8 cellular contexts compared by ENCODE assay signal in the genomic region with DNA sequence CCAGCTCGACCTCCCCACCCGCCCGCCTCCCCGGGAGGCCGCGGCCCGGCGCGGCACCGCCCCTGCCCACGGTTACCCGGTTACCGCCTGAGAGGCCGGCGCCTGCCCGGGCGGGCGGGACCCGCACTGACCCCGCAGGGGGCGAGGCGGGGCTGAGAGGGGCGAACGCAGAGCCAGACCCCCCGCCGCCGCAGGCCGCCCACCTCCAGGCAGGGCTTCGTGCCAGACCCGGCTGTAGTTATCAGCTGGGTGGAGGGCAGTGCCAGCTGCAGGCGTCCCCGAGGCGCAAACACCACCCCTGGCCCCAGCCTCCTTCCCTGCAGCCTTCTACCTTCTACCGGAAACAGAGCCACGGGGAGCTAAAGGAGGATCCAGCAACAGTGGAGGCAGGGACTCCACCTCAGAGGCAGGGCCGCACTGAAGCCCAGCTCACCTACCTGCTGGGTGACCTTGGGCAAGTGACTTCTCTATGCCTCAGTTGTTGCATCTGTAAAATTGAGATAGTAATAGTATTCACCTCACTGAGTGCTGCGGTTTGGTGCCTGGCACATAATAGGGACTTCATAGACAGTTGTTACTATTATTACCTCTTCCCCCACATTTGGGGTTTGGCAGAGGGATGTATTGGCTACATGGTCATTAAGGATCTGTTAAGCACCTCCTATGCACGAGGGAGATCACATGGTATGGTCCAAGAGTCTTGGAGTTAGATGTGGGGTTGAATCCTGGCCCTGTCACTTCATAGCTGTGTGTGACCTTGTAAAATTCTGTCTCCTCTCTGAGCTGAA.
DNase-seq lines count a peak whose midpoint lies in the region; ATAC-seq and TF ChIP-seq lines count a peak whose summit lies in the region.

No MANE protein-coding gene starts in this region.

- ATAC-seq in GM19438 (IDR thresholded peaks at IDR 0.05; ENCODE audit: low read depth, unreplicated experiment) (peak; percentile 54), T-cell (replicated peaks in 1 of 4) (peak in 3 of 4 experiments; percentile 36 to 64 (median 63)), gastroesophageal sphincter (peak; percentile 40)

- H3K4me3 ChIP-seq in BE2C (ENCODE audit: low read depth, low read length): peak overlapping the region; percentile 45
- H3K4me3 ChIP-seq in HUES6 (ENCODE audit: low read depth, low read length): peak overlapping the region; percentile 67
- peak overlapping the region; percentile 78 to 79 for H3K4me3 ChIP-seq in gastroesophageal sphincter
- peak overlapping the region; percentile 51 to 56 for H3K4me3 ChIP-seq in prostate gland

- no peak overlapping the region for H3K9ac ChIP-seq in HUES6 (ENCODE audit: low read length)

- H3K27me3 Mint-ChIP-seq in T-cell: peaks cover 7 to 9% of the 10 kb centered on the region in 2 donors

- H3K9me3 Mint-ChIP-seq in T-cell: no peaks in the 10 kb centered on the region

- TF ChIP-seq EP300 in gastroesophageal sphincter (IDR thresholded peaks at IDR 0.05): no peak

- H3K4me1 ChIP-seq in BE2C (peaks cover 10% of the 10 kb centered on the region), HUES6 (ENCODE audit: control insufficient read depth, insufficient read depth, low read length) (peaks cover 31% of the 10 kb centered on the region), gastroesophageal sphincter (peaks cover 0 to 58% (median 13%) of the 10 kb centered on the region in 3 donors), prostate gland (replicated peaks) (peaks cover 11% of the 10 kb centered on the region)

- no peak for TF ChIP-seq CTCF in BE2C (IDR thresholded peaks at IDR 0.05; ENCODE audit: low read depth, low read length)
- TF ChIP-seq CTCF in gastroesophageal sphincter (IDR thresholded peaks at IDR 0.05): peak in 1 of 4 experiments; percentile 6
- TF ChIP-seq CTCF in prostate gland (IDR thresholded peaks at IDR 0.05): peak in 2 of 4 experiments; percentile 10 to 15

- intact Hi-C loops in prostate gland (cut with DNase I): no loop called here

- H3K27ac Mint-ChIP-seq in T-cell: no peak overlapping the region

- CTCF ChIA-PET in T-cell (lab: Charles Lee): interaction anchor here in 1 of 2 donors (0.9 kb wide), 1 partner anchor 407 kb away, joined by 3 read pairs; no protein-coding TSS in a partner anchor

- POLR2A ChIA-PET in T-cell (lab: Charles Lee): no interaction called here

- peak overlapping the region; percentile 60 to 75 (median 74) for H3K4me3 Mint-ChIP-seq in T-cell

- no peaks in the 10 kb centered on the region for H3K9me3 ChIP-seq in BE2C
- no peaks in the 10 kb centered on the region for H3K9me3 ChIP-seq in HUES6 (ENCODE audit: control insufficient read depth, insufficient read depth, low read depth, low read length)
- no peaks in the 10 kb centered on the region for H3K9me3 ChIP-seq in gastroesophageal sphincter
- H3K9me3 ChIP-seq in prostate gland: no peaks in the 10 kb centered on the region

- H3K27ac ChIP-seq in HUES6 (ENCODE audit: low read depth, low read length): no peak overlapping the region
- H3K27ac ChIP-seq in gastroesophageal sphincter: peak overlapping the region; percentile 80 to 93 (median 92)
- H3K27ac ChIP-seq in prostate gland: peak overlapping the region; percentile 79 to 81

- WGBS in gastroesophageal sphincter (ENCODE audit: low coverage in 1 of 2), 2 donors: 0 to 70% methylated on average over 1 to 2 of the region's 38 CpGs
- 7% methylated on average over 21 of the region's 38 CpGs for WGBS in prostate gland

- TF ChIP-seq POLR2A in gastroesophageal sphincter (IDR thresholded peaks at IDR 0.05) (no peak), prostate gland (IDR thresholded peaks at IDR 0.05) (no peak)

- peaks cover 7 to 13% (median 8%) of the 10 kb centered on the region in 3 donors for H3K4me1 Mint-ChIP-seq in T-cell

- H3K36me3 ChIP-seq in BE2C: no peaks in the 10 kb centered on the region
- no peaks in the 10 kb centered on the region for H3K36me3 ChIP-seq in HUES6 (ENCODE audit: control insufficient read depth, insufficient read depth, low read length)
- H3K36me3 ChIP-seq in gastroesophageal sphincter: no peaks in the 10 kb centered on the region
- H3K36me3 ChIP-seq in prostate gland: no peaks in the 10 kb centered on the region

- no peaks in the 10 kb centered on the region for H3K36me3 Mint-ChIP-seq in T-cell

- H3K27me3 ChIP-seq in BE2C (no peaks in the 10 kb centered on the region), HUES6 (ENCODE audit: control insufficient read depth, insufficient read depth, low read length) (peaks cover 44% of the 10 kb centered on the region), gastroesophageal sphincter (no peaks in the 10 kb centered on the region), prostate gland (replicated peaks; ENCODE audit: insufficient read depth) (no peaks in the 10 kb centered on the region)

- DNase-seq in BE2C (peak; percentile 60), T-cell (peak in 2 of 34 experiments; percentile 2 to 37), prostate gland (ENCODE audit: low spot score) (no peak), NCI-H526 treated with DMSO at 0.1 percent for 48 hours (lab: John Stamatoyannopoulos, UW) (no peak), NCI-H187 treated with DMSO at 0.1 percent for 48 hours (lab: John Stamatoyannopoulos, UW) (no peak)
